ENCODE assay signal across 11 cellular contexts in the genomic region with DNA sequence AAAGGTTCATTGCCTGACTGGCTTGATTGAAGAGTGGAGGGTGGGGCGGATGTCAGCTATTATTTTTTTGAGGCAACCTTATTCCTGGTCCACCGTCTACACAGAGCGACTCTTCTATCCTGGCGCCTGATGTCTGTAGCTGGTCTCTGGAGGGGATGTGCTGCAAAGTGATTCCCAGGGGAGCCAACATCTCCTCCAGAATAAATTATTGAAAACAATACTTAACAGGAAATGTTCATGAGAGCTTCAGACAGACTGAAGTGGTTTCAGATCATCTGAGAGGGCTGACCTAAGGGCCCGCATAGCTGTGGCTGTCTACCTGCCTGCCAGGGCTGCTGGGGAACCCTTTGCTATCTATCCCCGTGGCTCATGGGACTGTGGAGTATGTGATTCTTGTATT.
DNase-seq lines count a peak whose midpoint lies in the region; ATAC-seq and TF ChIP-seq lines count a peak whose summit lies in the region.
"Had no signal": no experiment of that assay in that cellular context is flagged by ENCODE, and none has a peak within 500 bp of the region (broad histone marks: within the 10 kb centered on the region; RNA-seq: fewer than 3 reads in every experiment).

No MANE protein-coding gene starts in this region.

- ATAC-seq in GM19351 (IDR thresholded peaks at IDR 0.05; ENCODE audit: unreplicated experiment): peak; percentile 47
- ATAC-seq in HG02938 (IDR thresholded peaks at IDR 0.05; ENCODE audit: unreplicated experiment): peak; percentile 56

- DNase-seq in NCI-H1436 (lab: John Stamatoyannopoulos, UW) (peak; percentile 46), activated T-cell treated with anti-CD3 and anti-CD28 coated beads for 4 hours (no peak), prostate gland (ENCODE audit: low spot score) (no peak), T1000 (lab: John Stamatoyannopoulos, UW) (no peak), foreskin fibroblast (no peak)
- DNase-seq: activated effector memory CD4-positive, alpha-beta T cell treated with anti-CD3 and anti-CD28 coated beads, Interleukin-2, amount 50 U/mL, for 16 hours; hypothalamus; testis had no signal

- 85% methylated on average over 6 of the region's 6 CpGs for WGBS in prostate gland

- no peak overlapping the region for H3K27ac ChIP-seq in prostate gland
- H3K27ac ChIP-seq: testis had no signal

- TF ChIP-seq CTCF in prostate gland (IDR thresholded peaks at IDR 0.05) (no peak), foreskin fibroblast (IDR thresholded peaks at IDR 0.05; ENCODE audit: low read depth, low read length) (no peak)

- H3K36me3 ChIP-seq in prostate gland: no peaks in the 10 kb centered on the region

- intact Hi-C loops in prostate gland (cut with DNase I): no loop called here

- H3K4me3 ChIP-seq in GM08714 (ENCODE audit: low read length) (peak overlapping the region; percentile 30; the same call in 1 of the 2 replicates), prostate gland (no peak overlapping the region), foreskin fibroblast (ENCODE audit: low read depth in 1 of 2, low read length in 2 of 2) (no peak overlapping the region)
- H3K4me3 ChIP-seq: testis had no signal

- H3K4me1 ChIP-seq in prostate gland (replicated peaks): no peaks in the 10 kb centered on the region
- H3K4me1 ChIP-seq: testis had no signal

- no peaks in the 10 kb centered on the region for H3K9me3 ChIP-seq in prostate gland
- H3K9me3 ChIP-seq: testis had no signal

- no peaks in the 10 kb centered on the region for H3K27me3 ChIP-seq in prostate gland (replicated peaks; ENCODE audit: insufficient read depth)
- H3K27me3 ChIP-seq: testis had no signal

- TF ChIP-seq POLR2A in prostate gland (IDR thresholded peaks at IDR 0.05): no peak
